ENCODE assay signal across 21 cellular contexts in the genomic region with DNA sequence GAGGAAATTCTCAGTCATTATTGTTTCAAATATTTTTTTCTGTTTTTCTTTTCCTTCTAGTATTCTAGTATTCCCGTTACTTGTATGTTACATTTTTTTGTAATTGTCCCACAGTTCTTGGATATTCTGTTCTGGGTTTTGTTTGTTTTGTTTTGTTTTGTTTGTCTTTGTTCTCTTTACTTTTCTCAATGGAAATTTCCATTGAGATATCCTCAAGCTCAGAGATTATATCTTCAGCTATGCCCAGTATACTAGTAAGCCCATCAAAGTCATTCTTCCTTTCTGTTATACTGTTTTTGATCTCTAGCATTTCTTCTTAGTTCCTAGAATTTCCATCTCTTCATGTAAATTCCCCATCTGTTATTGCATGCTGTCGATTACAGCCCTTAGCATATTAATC. TPM values are rescaled to one million over a fixed set of nuclear protein-coding genes. Genes with fewer than 3 reads are reported as not detected.
"Had no signal": no experiment of that assay in that cellular context is flagged by ENCODE, and none has a peak within 500 bp of the region (broad histone marks: within the 10 kb centered on the region; RNA-seq: fewer than 3 reads in every experiment).

No MANE protein-coding gene starts in this region.

- ATAC-seq: activated CD8-positive, alpha-beta T cell treated with anti-CD3 and anti-CD28 coated beads, Interleukin-2, amount 10 ng/mL, durations not matched to agents 7 days and 5 days had no signal

- H3K4me2 ChIP-seq: PC-9 had no signal

- H3K27ac ChIP-seq: adrenal gland, breast epithelium, PC-9 had no signal

- H3K36me3 ChIP-seq: adrenal gland, breast epithelium, MG63 had no signal

- H3K4me1 ChIP-seq: adrenal gland, breast epithelium had no signal

- H3K4me3 ChIP-seq: adrenal gland, breast epithelium, MG63, PC-9 had no signal

- H3K9me3 ChIP-seq: adrenal gland, breast epithelium, MG63 had no signal

- H3K36me3 Mint-ChIP-seq: activated naive CD8-positive, alpha-beta T cell treated with anti-CD3 and anti-CD28 coated beads, Interleukin-2, amount 10 ng/mL, durations not matched to agents 7 days and 5 days had no signal

- H3K9me3 Mint-ChIP-seq: activated naive CD8-positive, alpha-beta T cell treated with anti-CD3 and anti-CD28 coated beads, Interleukin-2, amount 10 ng/mL, durations not matched to agents 7 days and 5 days; T-helper 1 cell treated with Interleukin-12 subunit alpha and Interleukin-12 subunit beta and Interleukin-4 antibody, amounts not matched to agents 30 μg/mL and 1 μg/mL, for 36 hours had no signal

- H3K27me3 ChIP-seq: adrenal gland, breast epithelium, MG63 had no signal

- H3K4me3 Mint-ChIP-seq: activated CD8-positive, alpha-beta T cell treated with anti-CD3 and anti-CD28 coated beads, Interleukin-2, amount 10 ng/mL, durations not matched to agents 7 days and 5 days; activated naive CD8-positive, alpha-beta T cell treated with anti-CD3 and anti-CD28 coated beads, Interleukin-2, amount 10 ng/mL, durations not matched to agents 7 days and 5 days; T-helper 1 cell treated with Interleukin-12 subunit alpha and Interleukin-12 subunit beta and Interleukin-4 antibody, amounts not matched to agents 30 μg/mL and 1 μg/mL, for 36 hours had no signal

- H3K27ac Mint-ChIP-seq: activated CD8-positive, alpha-beta T cell treated with anti-CD3 and anti-CD28 coated beads, Interleukin-2, amount 10 ng/mL, durations not matched to agents 7 days and 5 days; activated naive CD8-positive, alpha-beta T cell treated with anti-CD3 and anti-CD28 coated beads, Interleukin-2, amount 10 ng/mL, durations not matched to agents 7 days and 5 days; T-helper 1 cell treated with Interleukin-12 subunit alpha and Interleukin-12 subunit beta and Interleukin-4 antibody, amounts not matched to agents 30 μg/mL and 1 μg/mL, for 36 hours had no signal

- H3K4me1 Mint-ChIP-seq: activated naive CD8-positive, alpha-beta T cell treated with anti-CD3 and anti-CD28 coated beads, Interleukin-2, amount 10 ng/mL, durations not matched to agents 7 days and 5 days had no signal

- DNase-seq: activated CD4-positive, alpha-beta T cell treated with anti-CD3 and anti-CD28 coated beads for 48 hours; activated CD4-positive, alpha-beta T cell treated with anti-CD3 and anti-CD28 coated beads, Interleukin-2, amount 50 U/mL, for 4 hours; activated CD4-positive, CD25-positive, alpha-beta regulatory T cell treated with anti-CD3 and anti-CD28 coated beads, Interleukin-2, amount 50 U/mL, for 72 hours; activated CD8-positive, alpha-beta memory T cell treated with anti-CD3 and anti-CD28 coated beads, Interleukin-2, amount 50 U/mL, for 48 hours; activated CD8-positive, alpha-beta T cell treated with anti-CD3 and anti-CD28 coated beads, Interleukin-2, amount 10 ng/mL, durations not matched to agents 7 days and 5 days; activated naive CD4-positive, alpha-beta T cell treated with anti-CD3 and anti-CD28 coated beads, Interleukin-2, amount 50 U/mL, for 16 hours; activated naive CD8-positive, alpha-beta T cell treated with anti-CD3 and anti-CD28 coated beads, Interleukin-2, amount 10 ng/mL, durations not matched to agents 7 days and 5 days; activated T-cell treated with anti-CD3 and anti-CD28 coated beads, Interleukin-2, amount 50 U/mL, for 1 hour; adrenal gland; aorta; MG63; NCI-H1105; NCI-H1436; NCI-H1694 treated with DMSO at 0.1 percent for 48 hours; NCI-H2081; NCI-H510A treated with DMSO at 0.1 percent for 48 hours; NCI-H69; PC-9; SHP77 treated with DMSO at 0.1 percent for 48 hours had no signal

RNA-seq across cellular contexts. Expression of a gene that starts 27.8 kb away (rescaled TPM):
- total RNA-seq: activated CD8-positive, alpha-beta T cell treated with anti-CD3 and anti-CD28 coated beads, Interleukin-2, amount 10 ng/mL, durations not matched to agents 7 days and 5 days; activated naive CD8-positive, alpha-beta T cell treated with anti-CD3 and anti-CD28 coated beads, Interleukin-2, amount 10 ng/mL, durations not matched to agents 7 days and 5 days had no signal
